In the genomic region with DNA sequence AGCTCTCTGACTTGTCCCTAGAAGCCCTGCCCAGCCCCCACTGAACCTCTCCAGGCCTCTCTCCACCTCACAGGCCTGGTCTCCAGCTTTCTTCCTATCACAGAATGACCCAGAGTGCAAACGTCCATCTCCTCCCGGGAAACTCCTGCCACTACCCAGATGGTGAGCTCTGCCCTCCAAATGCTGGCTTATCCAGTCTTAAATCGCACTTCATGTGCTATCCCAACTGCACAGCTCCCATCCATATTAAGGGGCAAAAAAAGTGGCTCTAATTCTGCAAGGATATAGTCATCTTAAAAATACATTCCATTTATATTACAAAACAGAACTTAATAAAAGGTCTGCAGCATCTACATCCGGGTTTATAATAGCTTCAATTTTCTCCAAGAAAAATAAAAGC, we compare ENCODE assay signal across 22 cellular contexts.
DNase-seq lines count a peak whose midpoint lies in the region; ATAC-seq lines count a peak whose summit lies in the region.
"Had no signal": no experiment of that assay in that cellular context is flagged by ENCODE, and none has a peak within 500 bp of the region (broad histone marks: within the 10 kb centered on the region; RNA-seq: fewer than 3 reads in every experiment).

No MANE protein-coding gene starts in this region.

- no peaks in the 10 kb centered on the region for H3K27me3 ChIP-seq in adipocyte (replicated peaks; ENCODE audit: control insufficient read depth, insufficient read depth, low read length)
- H3K27me3 ChIP-seq: adrenal gland, heart left ventricle, neutrophil had no signal

- no peaks in the 10 kb centered on the region for H3K9me3 Mint-ChIP-seq in stimulated activated effector memory CD8-positive, alpha-beta T cell treated with anti-CD3 and anti-CD28 coated beads, Interleukin-12 subunit alpha, Interleukin-12 subunit beta, amount 100 ng/mL, for 72 hours
- no peaks in the 10 kb centered on the region for H3K9me3 Mint-ChIP-seq in activated T-helper 17 cell treated with anti-CD3 and anti-CD28 coated beads, Interleukin-2, amount 50 U/mL, for 72 hours

- DNase-seq in GM03348 (ENCODE audit: low spot score) (peak; percentile 29), adipocyte (ENCODE audit: low read depth) (no peak), fibroblast of peridontal ligament (ENCODE audit: extremely low read depth) (peak; percentile 29), D341Med (ENCODE audit: low spot score) (no peak), NCI-H1694 (lab: John Stamatoyannopoulos, UW) (no peak)
- no peak for DNase-seq in stimulated activated effector memory CD8-positive, alpha-beta T cell treated with anti-CD3 and anti-CD28 coated beads, Interleukin-12 subunit alpha, Interleukin-12 subunit beta, amount 100 ng/mL, for 72 hours (ENCODE audit: low spot score in 2 of 2)
- no peak for DNase-seq in stimulated activated CD4-positive, alpha-beta T cell treated with anti-CD3 and anti-CD28 coated beads, Interleukin-4, amount 100 ng/mL, for 4 hours
- DNase-seq: activated naive CD4-positive, alpha-beta T cell; activated T-cell treated with anti-CD3 and anti-CD28 coated beads, Interleukin-2, amount 50 U/mL, for 1 hour; adrenal gland; CD4-positive, CD25-positive, alpha-beta regulatory T cell; heart left ventricle; NCI-H146; NCI-H2171 treated with DMSO at 0.1 percent for 48 hours; stimulated activated CD4-positive, alpha-beta T cell treated with anti-CD3 and anti-CD28 coated beads, Interleukin-2, amount 100 ng/mL, for 48 hours; stimulated activated naive CD4-positive, alpha-beta T cell treated with Interleukin-2 at 50 U/mL for 16 hours had no signal

- peaks cover 3% of the 10 kb centered on the region for H3K4me1 ChIP-seq in adipocyte (ENCODE audit: control insufficient read depth, insufficient read depth, low read length)
- H3K4me1 ChIP-seq: adrenal gland had no signal

- H3K27me3 Mint-ChIP-seq in activated T-helper 17 cell treated with anti-CD3 and anti-CD28 coated beads, Interleukin-2, amount 50 U/mL, for 72 hours: no peaks in the 10 kb centered on the region
- H3K27me3 Mint-ChIP-seq: CD4-positive, CD25-positive, alpha-beta regulatory T cell; dendritic cell treated with granulocyte-macrophage colony-stimulating factor and Interleukin-4, amounts not matched to agents 40 ng/mL and 50 ng/mL, for 4 days had no signal

- no peak overlapping the region for H3K4me3 ChIP-seq in adipocyte (ENCODE audit: low read length)
- H3K4me3 ChIP-seq: adrenal gland, heart left ventricle, skin epidermis had no signal

- H3K36me3 Mint-ChIP-seq in stimulated activated effector memory CD8-positive, alpha-beta T cell treated with anti-CD3 and anti-CD28 coated beads, Interleukin-12 subunit alpha, Interleukin-12 subunit beta, amount 100 ng/mL, for 72 hours: no peaks in the 10 kb centered on the region
- no peaks in the 10 kb centered on the region for H3K36me3 Mint-ChIP-seq in activated T-helper 17 cell treated with anti-CD3 and anti-CD28 coated beads, Interleukin-2, amount 50 U/mL, for 72 hours (ENCODE audit: low read depth)
- H3K36me3 Mint-ChIP-seq: CD4-positive, CD25-positive, alpha-beta regulatory T cell had no signal

- H3K4me3 Mint-ChIP-seq in stimulated activated effector memory CD8-positive, alpha-beta T cell treated with anti-CD3 and anti-CD28 coated beads, Interleukin-12 subunit alpha, Interleukin-12 subunit beta, amount 100 ng/mL, for 72 hours: no peak overlapping the region
- H3K4me3 Mint-ChIP-seq in activated T-helper 17 cell treated with anti-CD3 and anti-CD28 coated beads, Interleukin-2, amount 50 U/mL, for 72 hours: no peak overlapping the region
- H3K4me3 Mint-ChIP-seq: CD4-positive, CD25-positive, alpha-beta regulatory T cell; dendritic cell treated with granulocyte-macrophage colony-stimulating factor and Interleukin-4, amounts not matched to agents 40 ng/mL and 50 ng/mL, for 4 days had no signal

- peak overlapping the region; percentile 21 for H3K27ac Mint-ChIP-seq in stimulated activated effector memory CD8-positive, alpha-beta T cell treated with anti-CD3 and anti-CD28 coated beads, Interleukin-12 subunit alpha, Interleukin-12 subunit beta, amount 100 ng/mL, for 72 hours
- H3K27ac Mint-ChIP-seq in activated T-helper 17 cell treated with anti-CD3 and anti-CD28 coated beads, Interleukin-2, amount 50 U/mL, for 72 hours: no peak overlapping the region
- H3K27ac Mint-ChIP-seq: CD4-positive, CD25-positive, alpha-beta regulatory T cell; dendritic cell treated with granulocyte-macrophage colony-stimulating factor and Interleukin-4, amounts not matched to agents 40 ng/mL and 50 ng/mL, for 4 days had no signal

- no peaks in the 10 kb centered on the region for H3K36me3 ChIP-seq in adipocyte (ENCODE audit: control insufficient read depth, insufficient read depth, low read length, severe bottlenecking)
- H3K36me3 ChIP-seq: adrenal gland, heart left ventricle, neutrophil had no signal

- H3K9ac ChIP-seq in adipocyte (ENCODE audit: low read length): peak overlapping the region; percentile 15
- H3K9ac ChIP-seq: KMS-11 had no signal

- H3K9me3 ChIP-seq in adipocyte (ENCODE audit: control insufficient read depth, low read length): no peaks in the 10 kb centered on the region
- H3K9me3 ChIP-seq: adrenal gland, heart left ventricle, neutrophil had no signal

- peaks cover 10% of the 10 kb centered on the region for H3K4me1 Mint-ChIP-seq in stimulated activated effector memory CD8-positive, alpha-beta T cell treated with anti-CD3 and anti-CD28 coated beads, Interleukin-12 subunit alpha, Interleukin-12 subunit beta, amount 100 ng/mL, for 72 hours
- peaks cover 2% of the 10 kb centered on the region for H3K4me1 Mint-ChIP-seq in activated T-helper 17 cell treated with anti-CD3 and anti-CD28 coated beads, Interleukin-2, amount 50 U/mL, for 72 hours

- no peak for ATAC-seq in stimulated activated effector memory CD8-positive, alpha-beta T cell treated with anti-CD3 and anti-CD28 coated beads, Interleukin-12 subunit alpha, Interleukin-12 subunit beta, amount 100 ng/mL, for 72 hours
- ATAC-seq in activated T-helper 17 cell treated with anti-CD3 and anti-CD28 coated beads, Interleukin-2, amount 50 U/mL, for 72 hours (replicated peaks): no peak
- ATAC-seq: heart left ventricle, Panc1 had no signal

Comparison
In these comparisons a context has a peak if more than half of its experiments do, and no peak if none do; other contexts are left out.
1. DNase-seq: peak in GM03348 (single experiment) and fibroblast of peridontal ligament (single experiment); none in adipocyte (single experiment), stimulated activated effector memory CD8-positive, alpha-beta T cell treated with anti-CD3 and anti-CD28 coated beads, Interleukin-12 subunit alpha, Interleukin-12 subunit beta, amount 100 ng/mL, for 72 hours (0 of 2), D341Med (single experiment), NCI-H1694 (single experiment) and stimulated activated CD4-positive, alpha-beta T cell treated with anti-CD3 and anti-CD28 coated beads, Interleukin-4, amount 100 ng/mL, for 4 hours (0 of 2).